In the genomic region with DNA sequence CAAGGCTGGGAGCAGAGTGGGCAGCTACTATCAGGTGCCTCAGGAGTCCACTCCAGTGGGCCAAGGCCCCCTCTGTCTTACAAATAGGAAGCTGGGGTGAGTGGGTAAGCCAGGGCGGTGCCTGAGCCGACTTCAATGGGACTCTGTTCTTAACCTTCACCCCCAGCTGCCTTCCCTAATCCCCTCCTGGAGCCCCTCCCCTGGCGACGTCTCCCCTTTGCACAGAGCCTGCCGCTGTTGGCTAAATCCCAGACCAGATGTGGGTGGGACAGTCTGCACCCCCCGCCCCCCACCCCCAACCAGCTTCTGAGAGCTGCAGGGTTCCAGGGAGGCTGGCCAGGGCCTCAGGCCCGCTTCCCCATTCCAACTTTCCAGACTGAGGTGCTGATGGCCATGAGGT, we compare ENCODE assay signal across 1 cellular context.
TF ChIP-seq lines count a peak whose summit lies in the region.

No MANE protein-coding gene starts in this region.

TF ChIP-seq in H1, 55 proteins besides CTCF, POLR2A, EP300 and RAD21:
- no peak for TF ChIP-seq SIRT6 (IDR thresholded peaks at IDR 0.05; ENCODE audit: low read length)
- no peak for TF ChIP-seq HDAC6 (IDR thresholded peaks at IDR 0.05; ENCODE audit: low read depth, low read length)
- no peak for TF ChIP-seq KDM4A (IDR thresholded peaks at IDR 0.05; ENCODE audit: low read depth, low read length, severe bottlenecking)
- TF ChIP-seq, protein P1, sequence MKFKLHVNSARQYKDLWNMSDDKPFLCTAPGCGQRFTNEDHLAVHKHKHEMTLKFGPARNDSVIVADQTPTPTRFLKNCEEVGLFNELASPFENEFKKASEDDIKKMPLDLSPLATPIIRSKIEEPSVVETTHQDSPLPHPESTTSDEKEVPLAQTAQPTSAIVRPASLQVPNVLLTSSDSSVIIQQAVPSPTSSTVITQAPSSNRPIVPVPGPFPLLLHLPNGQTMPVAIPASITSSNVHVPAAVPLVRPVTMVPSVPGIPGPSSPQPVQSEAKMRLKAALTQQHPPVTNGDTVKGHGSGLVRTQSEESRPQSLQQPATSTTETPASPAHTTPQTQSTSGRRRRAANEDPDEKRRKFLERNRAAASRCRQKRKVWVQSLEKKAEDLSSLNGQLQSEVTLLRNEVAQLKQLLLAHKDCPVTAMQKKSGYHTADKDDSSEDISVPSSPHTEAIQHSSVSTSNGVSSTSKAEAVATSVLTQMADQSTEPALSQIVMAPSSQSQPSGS (IDR thresholded peaks at IDR 0.05; ENCODE audit: low read length), result no peak
- TF ChIP-seq TEAD4 (IDR thresholded peaks at IDR 0.05; ENCODE audit: low read depth, low read length), result no peak
- TF ChIP-seq BCL11A (IDR thresholded peaks at IDR 0.05; ENCODE audit: low read depth in 2 of 2, low read length in 2 of 2), result no peak
- TF ChIP-seq TAF1 (IDR thresholded peaks at IDR 0.05; ENCODE audit: low read depth, low read length), result no peak
- no peak for TF ChIP-seq CHD2 (IDR thresholded peaks at IDR 0.05; ENCODE audit: low read length)
- TF ChIP-seq CBX8 (IDR thresholded peaks at IDR 0.05; ENCODE audit: borderline replicate concordance, low read depth, low read length), result no peak
- TF ChIP-seq JUN (IDR thresholded peaks at IDR 0.05; ENCODE audit: low read depth, low read length), result no peak
